Comparison of ENCODE assay signal across 11 cellular contexts in genomic region chr12:64729909-64730584, GRCh38. TPM values are rescaled to one million over a fixed set of nuclear protein-coding genes. Genes with fewer than 3 reads are reported as not detected.
A peak's percentile ranks its signal among the peaks of the same experiment; 100 is the strongest.
DNase-seq lines count a peak whose midpoint lies in the region; ATAC-seq lines count a peak whose summit lies in the region.
"Had no signal": no experiment of that assay in that cellular context is flagged by ENCODE, and none has a peak within 500 bp of the region (broad histone marks: within the 10 kb centered on the region; RNA-seq: fewer than 3 reads in every experiment).

No MANE protein-coding gene starts in this region.

- peaks cover 15% of the 10 kb centered on the region for H3K4me1 Mint-ChIP-seq in activated CD8-positive, alpha-beta memory T cell treated with anti-CD3 and anti-CD28 coated beads, Interleukin-2, amount 10 ng/mL, durations not matched to agents 7 days and 5 days
- H3K4me1 Mint-ChIP-seq in activated naive CD8-positive, alpha-beta T cell treated with anti-CD3 and anti-CD28 coated beads, Interleukin-2, amount 50 U/mL, for 24 hours: peaks cover 13% of the 10 kb centered on the region
- peaks cover 16% of the 10 kb centered on the region for H3K4me1 Mint-ChIP-seq in stimulated activated memory B cell treated with anti-CD40 and anti-IgM and Interleukin-4, amounts not matched to agents 10 μg/mL and 1 μg/mL and 100 μg/mL, for 72 hours

- DNase-seq in activated CD8-positive, alpha-beta memory T cell treated with anti-CD3 and anti-CD28 coated beads, Interleukin-2, amount 10 ng/mL, durations not matched to agents 7 days and 5 days: no peak
- DNase-seq in activated CD8-positive, alpha-beta memory T cell treated with anti-CD3 and anti-CD28 coated beads, Interleukin-2, amount 50 U/mL, for 4 hours: no peak
- DNase-seq in activated naive CD8-positive, alpha-beta T cell treated with anti-CD3 and anti-CD28 coated beads, Interleukin-2, amount 50 U/mL, for 24 hours: no peak
- DNase-seq in sciatic nerve (ENCODE audit: low spot score): no peak
- no peak for DNase-seq in stimulated activated CD4-positive, alpha-beta T cell treated with anti-CD3 and anti-CD28 coated beads, Interleukin-2, amount 100 ng/mL, for 24 hours
- no peak for DNase-seq in NCI-H2029 (lab: John Stamatoyannopoulos, UW)
- DNase-seq: posterior cingulate gyrus, tibial artery had no signal

- peak; percentile 71 for ATAC-seq in activated CD8-positive, alpha-beta memory T cell treated with anti-CD3 and anti-CD28 coated beads, Interleukin-2, amount 10 ng/mL, durations not matched to agents 7 days and 5 days
- ATAC-seq in HG03442 (IDR thresholded peaks at IDR 0.05; ENCODE audit: unreplicated experiment) (peak; percentile 59), sciatic nerve (no peak)
- ATAC-seq in activated naive CD8-positive, alpha-beta T cell treated with anti-CD3 and anti-CD28 coated beads, Interleukin-2, amount 50 U/mL, for 24 hours: no peak
- ATAC-seq in stimulated activated memory B cell treated with anti-CD40 and anti-IgM and Interleukin-4, amounts not matched to agents 10 μg/mL and 1 μg/mL and 100 μg/mL, for 72 hours: peak; percentile 39
- ATAC-seq: HCT116 had no signal

- peak overlapping the region; percentile 85 for H3K27ac Mint-ChIP-seq in activated CD8-positive, alpha-beta memory T cell treated with anti-CD3 and anti-CD28 coated beads, Interleukin-2, amount 10 ng/mL, durations not matched to agents 7 days and 5 days
- peak overlapping the region; percentile 49 for H3K27ac Mint-ChIP-seq in activated naive CD8-positive, alpha-beta T cell treated with anti-CD3 and anti-CD28 coated beads, Interleukin-2, amount 50 U/mL, for 24 hours
- peak overlapping the region; percentile 61 for H3K27ac Mint-ChIP-seq in stimulated activated memory B cell treated with anti-CD40 and anti-IgM and Interleukin-4, amounts not matched to agents 10 μg/mL and 1 μg/mL and 100 μg/mL, for 72 hours

- H3K27me3 Mint-ChIP-seq in activated CD8-positive, alpha-beta memory T cell treated with anti-CD3 and anti-CD28 coated beads, Interleukin-2, amount 10 ng/mL, durations not matched to agents 7 days and 5 days: no peaks in the 10 kb centered on the region
- H3K27me3 Mint-ChIP-seq in activated naive CD8-positive, alpha-beta T cell treated with anti-CD3 and anti-CD28 coated beads, Interleukin-2, amount 50 U/mL, for 24 hours: no peaks in the 10 kb centered on the region
- H3K27me3 Mint-ChIP-seq in stimulated activated memory B cell treated with anti-CD40 and anti-IgM and Interleukin-4, amounts not matched to agents 10 μg/mL and 1 μg/mL and 100 μg/mL, for 72 hours: no peaks in the 10 kb centered on the region

- H3K4me3 Mint-ChIP-seq in activated CD8-positive, alpha-beta memory T cell treated with anti-CD3 and anti-CD28 coated beads, Interleukin-2, amount 10 ng/mL, durations not matched to agents 7 days and 5 days: peak overlapping the region; percentile 27
- H3K4me3 Mint-ChIP-seq in activated naive CD8-positive, alpha-beta T cell treated with anti-CD3 and anti-CD28 coated beads, Interleukin-2, amount 50 U/mL, for 24 hours: no peak overlapping the region
- H3K4me3 Mint-ChIP-seq in stimulated activated memory B cell treated with anti-CD40 and anti-IgM and Interleukin-4, amounts not matched to agents 10 μg/mL and 1 μg/mL and 100 μg/mL, for 72 hours: no peak overlapping the region

- CTCF ChIA-PET in activated CD8-positive, alpha-beta memory T cell treated with anti-CD3 and anti-CD28 coated beads, Interleukin-2, amount 10 ng/mL, durations not matched to agents 7 days and 5 days (lab: Charles Lee): interaction anchor here (0.7 to 1.1 kb wide), 3 partner anchors 34 to 690 kb away, joined by 3 to 4 read pairs (median 3); no protein-coding TSS in a partner anchor

- intact Hi-C loops in sciatic nerve (cut with DNase I): no loop called here

- H3K36me3 Mint-ChIP-seq in activated CD8-positive, alpha-beta memory T cell treated with anti-CD3 and anti-CD28 coated beads, Interleukin-2, amount 10 ng/mL, durations not matched to agents 7 days and 5 days: peaks cover 23% of the 10 kb centered on the region
- H3K36me3 Mint-ChIP-seq in activated naive CD8-positive, alpha-beta T cell treated with anti-CD3 and anti-CD28 coated beads, Interleukin-2, amount 50 U/mL, for 24 hours (ENCODE audit: low read depth): peaks cover 19% of the 10 kb centered on the region
- peaks cover 54% of the 10 kb centered on the region for H3K36me3 Mint-ChIP-seq in stimulated activated memory B cell treated with anti-CD40 and anti-IgM and Interleukin-4, amounts not matched to agents 10 μg/mL and 1 μg/mL and 100 μg/mL, for 72 hours

- no peaks in the 10 kb centered on the region for H3K9me3 Mint-ChIP-seq in activated CD8-positive, alpha-beta memory T cell treated with anti-CD3 and anti-CD28 coated beads, Interleukin-2, amount 10 ng/mL, durations not matched to agents 7 days and 5 days (ENCODE audit: low read depth)
- H3K9me3 Mint-ChIP-seq in activated naive CD8-positive, alpha-beta T cell treated with anti-CD3 and anti-CD28 coated beads, Interleukin-2, amount 50 U/mL, for 24 hours: no peaks in the 10 kb centered on the region
- no peaks in the 10 kb centered on the region for H3K9me3 Mint-ChIP-seq in stimulated activated memory B cell treated with anti-CD40 and anti-IgM and Interleukin-4, amounts not matched to agents 10 μg/mL and 1 μg/mL and 100 μg/mL, for 72 hours

RNA-seq across cellular contexts. Expression of gene GNS, which starts 29.2 kb away (rescaled TPM):
- 10 to 100 TPM; 24.1 to 25.4 TPM for total RNA-seq in activated CD8-positive, alpha-beta memory T cell treated with anti-CD3 and anti-CD28 coated beads, Interleukin-2, amount 10 ng/mL, durations not matched to agents 7 days and 5 days
- total RNA-seq in sciatic nerve: 82.8 TPM

Comparison
In these comparisons a context has a peak if more than half of its experiments do, and no peak if none do; other contexts are left out.
1. ATAC-seq: peak in activated CD8-positive, alpha-beta memory T cell treated with anti-CD3 and anti-CD28 coated beads, Interleukin-2, amount 10 ng/mL, durations not matched to agents 7 days and 5 days (single experiment), HG03442 (single experiment) and stimulated activated memory B cell treated with anti-CD40 and anti-IgM and Interleukin-4, amounts not matched to agents 10 μg/mL and 1 μg/mL and 100 μg/mL, for 72 hours (single experiment); none in activated naive CD8-positive, alpha-beta T cell treated with anti-CD3 and anti-CD28 coated beads, Interleukin-2, amount 50 U/mL, for 24 hours (single experiment) and sciatic nerve (single experiment).
2. Peak in every context shown above with its lines, with median percentiles within 50 percentile points of each other: H3K27ac Mint-ChIP-seq.